ENCODE assay signal across 18 cellular contexts in genomic region chr1:93150729-93151128, GRCh38. TPM values are rescaled to one million over a fixed set of nuclear protein-coding genes. Genes with fewer than 3 reads are reported as not detected.
A peak's percentile ranks its signal among the peaks of the same experiment; 100 is the strongest.
DNase-seq lines count a peak whose midpoint lies in the region; ATAC-seq and TF ChIP-seq lines count a peak whose summit lies in the region.
"Had no signal": no experiment of that assay in that cellular context is flagged by ENCODE, and none has a peak within 500 bp of the region (broad histone marks: within the 10 kb centered on the region; RNA-seq: fewer than 3 reads in every experiment).

No MANE protein-coding gene starts in this region.

- H3K4me1 Mint-ChIP-seq in activated naive CD8-positive, alpha-beta T cell (ENCODE audit: low read depth), result peaks cover 11% of the 10 kb centered on the region
- peaks cover 12% of the 10 kb centered on the region for H3K4me1 Mint-ChIP-seq in activated naive CD8-positive, alpha-beta T cell treated with anti-CD3 and anti-CD28 coated beads for 36 hours
- H3K4me1 Mint-ChIP-seq in WTC11, result peaks cover 11% of the 10 kb centered on the region; the same call in 1 of the 2 replicates
- H3K4me1 Mint-ChIP-seq in memory B cell, result peaks cover 2% of the 10 kb centered on the region
- H3K4me1 Mint-ChIP-seq in CD14-positive monocyte, result peaks cover 5% of the 10 kb centered on the region

- peaks cover 0 to 32% of the 10 kb centered on the region in 2 donors for H3K36me3 ChIP-seq in adrenal gland (replicated peaks in 1 of 2)

- TF ChIP-seq CTCF in WTC11 (IDR thresholded peaks at IDR 0.05) (no peak), CD14-positive monocyte (IDR thresholded peaks at IDR 0.05) (no peak), adrenal gland (IDR thresholded peaks at IDR 0.05) (no peak)

- no peaks in the 10 kb centered on the region for H3K27me3 ChIP-seq in adrenal gland

- POLR2A ChIA-PET in WTC11 (lab: Charles Lee), result no interaction called here

- intact Hi-C loops in CD14-positive monocyte (cut with micrococcal nuclease), result no loop called here
- intact Hi-C loops in adrenal gland (cut with DNase I), result no loop called here

- no peaks in the 10 kb centered on the region for H3K9me3 ChIP-seq in adrenal gland (replicated peaks in 1 of 3)

- CTCF ChIA-PET in WTC11 (lab: Charles Lee), result no interaction called here

- ATAC-seq in WTC11 (no peak), memory B cell (ENCODE audit: low read depth) (no peak), HG02759 (IDR thresholded peaks at IDR 0.05; ENCODE audit: unreplicated experiment) (no peak)

- no peak for DNase-seq in activated naive CD8-positive, alpha-beta T cell treated with anti-CD3 and anti-CD28 coated beads for 36 hours
- DNase-seq in WTC11 (ENCODE audit: low spot score), result no peak
- DNase-seq in memory B cell (ENCODE audit: low spot score in 2 of 2), result no peak
- DNase-seq in CD14-positive monocyte (ENCODE audit: low spot score), result no peak
- DNase-seq in adrenal gland, result no peak
- no peak for DNase-seq in kidney glomerular epithelial cell (lab: John Stamatoyannopoulos, UW)
- DNase-seq: DMS79, H7, NCI-H1417 treated with DMSO at 0.1 percent for 48 hours, NCI-H187 treated with DMSO at 0.1 percent for 48 hours, NCI-H226, NCI-H524, NCI-H82, OCI-M1, SHP77 had no signal

- H3K4me3 ChIP-seq in adrenal gland, result no peak overlapping the region
- H3K4me3 ChIP-seq: SK-N-MC had no signal

- peaks cover 20% of the 10 kb centered on the region for H3K36me3 Mint-ChIP-seq in activated naive CD8-positive, alpha-beta T cell
- peaks cover 26% of the 10 kb centered on the region for H3K36me3 Mint-ChIP-seq in activated naive CD8-positive, alpha-beta T cell treated with anti-CD3 and anti-CD28 coated beads for 36 hours
- H3K36me3 Mint-ChIP-seq in WTC11 (peaks cover 4% of the 10 kb centered on the region; the same call in 1 of the 2 replicates), memory B cell (peaks cover 23% of the 10 kb centered on the region), CD14-positive monocyte (peaks cover 59 to 70% of the 10 kb centered on the region in 2 donors)

- no peak overlapping the region for H3K27ac ChIP-seq in adrenal gland

- peaks cover 0 to 11% of the 10 kb centered on the region in 2 donors for H3K4me1 ChIP-seq in adrenal gland (replicated peaks in 1 of 2)

- peaks cover 11% of the 10 kb centered on the region for H3K9me3 Mint-ChIP-seq in activated naive CD8-positive, alpha-beta T cell (ENCODE audit: low read depth)
- H3K9me3 Mint-ChIP-seq in activated naive CD8-positive, alpha-beta T cell treated with anti-CD3 and anti-CD28 coated beads for 36 hours, result no peaks in the 10 kb centered on the region
- H3K9me3 Mint-ChIP-seq in WTC11 (no peaks in the 10 kb centered on the region), memory B cell (no peaks in the 10 kb centered on the region), CD14-positive monocyte (no peaks in the 10 kb centered on the region)

- H3K27ac Mint-ChIP-seq in activated naive CD8-positive, alpha-beta T cell, result peak overlapping the region; percentile 25
- H3K27ac Mint-ChIP-seq in activated naive CD8-positive, alpha-beta T cell treated with anti-CD3 and anti-CD28 coated beads for 36 hours, result no peak overlapping the region
- H3K27ac Mint-ChIP-seq in WTC11, result peak overlapping the region; percentile 40
- peak overlapping the region; percentile 86 for H3K27ac Mint-ChIP-seq in memory B cell
- H3K27ac Mint-ChIP-seq in CD14-positive monocyte, result peak overlapping the region in 1 of 7 donors; percentile 63

- no peak overlapping the region for H3K4me3 Mint-ChIP-seq in activated naive CD8-positive, alpha-beta T cell
- no peak overlapping the region for H3K4me3 Mint-ChIP-seq in activated naive CD8-positive, alpha-beta T cell treated with anti-CD3 and anti-CD28 coated beads for 36 hours
- H3K4me3 Mint-ChIP-seq in WTC11 (no peak overlapping the region), memory B cell (no peak overlapping the region), CD14-positive monocyte (no peak overlapping the region)

- H3K27me3 Mint-ChIP-seq in activated naive CD8-positive, alpha-beta T cell, result no peaks in the 10 kb centered on the region
- no peaks in the 10 kb centered on the region for H3K27me3 Mint-ChIP-seq in activated naive CD8-positive, alpha-beta T cell treated with anti-CD3 and anti-CD28 coated beads for 36 hours
- H3K27me3 Mint-ChIP-seq in WTC11 (ENCODE audit: low read depth) (no peaks in the 10 kb centered on the region), memory B cell (no peaks in the 10 kb centered on the region), CD14-positive monocyte (ENCODE audit: low read depth in 3 of 3) (no peaks in the 10 kb centered on the region)

- 9 to 15% (median 13%) methylated on average over 1 of the region's 1 CpG for WGBS in adrenal gland, 4 donors

- TF ChIP-seq POLR2A in adrenal gland (IDR thresholded peaks at IDR 0.05), result no peak

TF ChIP-seq in WTC11, 78 proteins besides CTCF, POLR2A, EP300 and RAD21 (continues in another document):
- TF ChIP-seq ETV6 (CRISPR knock-in tag; IDR thresholded peaks at IDR 0.05), result no peak
- TF ChIP-seq MYBL2 (CRISPR knock-in tag; IDR thresholded peaks at IDR 0.05), result no peak
- TF ChIP-seq AR (CRISPR knock-in tag; IDR thresholded peaks at IDR 0.05), result no peak
- TF ChIP-seq FOXJ3 (CRISPR knock-in tag; IDR thresholded peaks at IDR 0.05; ENCODE audit: borderline replicate concordance), result no peak
- no peak for TF ChIP-seq RELA (CRISPR knock-in tag; IDR thresholded peaks at IDR 0.05; ENCODE audit: borderline replicate concordance)
- TF ChIP-seq ZNF512 (CRISPR knock-in tag; IDR thresholded peaks at IDR 0.05; ENCODE audit: borderline replicate concordance), result no peak

RNA-seq across cellular contexts. Expression of gene TMED5, which starts 29.5 kb away (rescaled TPM):
- total RNA-seq in activated naive CD8-positive, alpha-beta T cell treated with anti-CD3 and anti-CD28 coated beads for 36 hours, result 10 to 100 TPM; 33.6 to 34.7 TPM
- 25.1 to 28.5 TPM (median 25.6 TPM) in 3 replicates for total RNA-seq in WTC11 (2021)
- 10 to 100 TPM; 62.8 to 75.8 TPM for polyA plus RNA-seq in CD14-positive monocyte
- 100 to 1,000 TPM in 2 of 8 donors, 10 to 100 TPM in 6; 31.8 to 172 (median 87.0) TPM for total RNA-seq in adrenal gland
- polyA plus RNA-seq in adrenal gland, result 100 to 1,000 TPM in 1 of 3 donors, 1 to 10 TPM in 2; 8.5 to 181 (median 8.8) TPM

RNA-seq across cellular contexts. Expression of gene CCDC18, which starts 29.8 kb away (rescaled TPM):
- 10 to 100 TPM; 14.9 to 15.7 TPM for total RNA-seq in activated naive CD8-positive, alpha-beta T cell treated with anti-CD3 and anti-CD28 coated beads for 36 hours
- total RNA-seq in WTC11 (2021) (21.3 to 24.9 TPM (median 23.0 TPM) in 3 replicates), adrenal gland (10 to 100 TPM in 1 of 8 donors, 1 to 10 TPM in 7; 1.4 to 15.4 (median 2.8) TPM)
- polyA plus RNA-seq in CD14-positive monocyte (1 to 10 TPM; 2.8 to 5.9 TPM), adrenal gland (1 to 10 TPM; 4.4 to 9.9 (median 6.2) TPM)
